In the genomic region with DNA sequence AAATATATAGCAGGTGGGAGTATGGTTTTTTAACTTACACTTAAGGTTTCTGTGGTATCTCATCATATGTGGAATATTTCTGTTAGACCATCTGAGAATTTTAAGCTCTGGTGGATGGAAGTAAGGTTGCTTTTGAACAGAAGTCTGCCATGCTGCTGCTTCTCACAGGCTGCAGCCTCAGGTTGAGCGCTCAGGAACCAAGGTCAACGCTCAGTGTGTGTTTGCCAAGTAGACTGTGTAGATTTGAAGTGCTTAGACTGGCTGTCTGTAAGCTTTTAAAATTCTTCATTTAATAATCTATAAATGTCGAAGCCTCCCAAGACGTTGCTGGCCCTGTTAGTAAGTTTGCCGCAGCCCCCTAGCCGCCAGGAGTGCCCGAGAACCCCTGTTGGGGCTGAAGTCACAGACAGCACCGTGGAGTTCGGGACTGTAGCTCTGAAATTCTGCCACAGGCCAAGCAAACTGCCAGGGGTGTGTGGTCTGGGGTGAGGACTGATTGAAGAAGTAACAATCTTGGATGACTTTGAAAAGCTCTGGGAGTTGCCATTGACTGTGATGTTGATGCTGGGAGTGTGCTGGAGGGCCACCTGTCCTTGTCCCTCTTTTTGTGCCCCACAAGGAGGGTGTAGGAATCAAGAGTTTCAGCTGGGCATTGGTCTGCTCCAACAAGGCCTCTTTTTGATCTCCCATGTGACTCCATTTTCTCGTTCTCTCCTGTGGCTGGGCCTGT, we compare ENCODE assay signal across 1 cellular context.
TF ChIP-seq lines count a peak whose summit lies in the region.

No MANE protein-coding gene starts in this region.

TF ChIP-seq in WTC11, 78 proteins besides CTCF, POLR2A, EP300 and RAD21 (continued from another document):
- TF ChIP-seq, protein P1, sequence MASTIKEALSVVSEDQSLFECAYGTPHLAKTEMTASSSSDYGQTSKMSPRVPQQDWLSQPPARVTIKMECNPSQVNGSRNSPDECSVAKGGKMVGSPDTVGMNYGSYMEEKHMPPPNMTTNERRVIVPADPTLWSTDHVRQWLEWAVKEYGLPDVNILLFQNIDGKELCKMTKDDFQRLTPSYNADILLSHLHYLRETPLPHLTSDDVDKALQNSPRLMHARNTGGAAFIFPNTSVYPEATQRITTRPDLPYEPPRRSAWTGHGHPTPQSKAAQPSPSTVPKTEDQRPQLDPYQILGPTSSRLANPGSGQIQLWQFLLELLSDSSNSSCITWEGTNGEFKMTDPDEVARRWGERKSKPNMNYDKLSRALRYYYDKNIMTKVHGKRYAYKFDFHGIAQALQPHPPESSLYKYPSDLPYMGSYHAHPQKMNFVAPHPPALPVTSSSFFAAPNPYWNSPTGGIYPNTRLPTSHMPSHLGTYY (CRISPR knock-in tag; IDR thresholded peaks at IDR 0.05): no peak
- TF ChIP-seq, protein P2, sequence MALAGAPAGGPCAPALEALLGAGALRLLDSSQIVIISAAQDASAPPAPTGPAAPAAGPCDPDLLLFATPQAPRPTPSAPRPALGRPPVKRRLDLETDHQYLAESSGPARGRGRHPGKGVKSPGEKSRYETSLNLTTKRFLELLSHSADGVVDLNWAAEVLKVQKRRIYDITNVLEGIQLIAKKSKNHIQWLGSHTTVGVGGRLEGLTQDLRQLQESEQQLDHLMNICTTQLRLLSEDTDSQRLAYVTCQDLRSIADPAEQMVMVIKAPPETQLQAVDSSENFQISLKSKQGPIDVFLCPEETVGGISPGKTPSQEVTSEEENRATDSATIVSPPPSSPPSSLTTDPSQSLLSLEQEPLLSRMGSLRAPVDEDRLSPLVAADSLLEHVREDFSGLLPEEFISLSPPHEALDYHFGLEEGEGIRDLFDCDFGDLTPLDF (CRISPR knock-in tag; IDR thresholded peaks at IDR 0.05): no peak
- no peak for TF ChIP-seq ZNF232 (CRISPR knock-in tag; IDR thresholded peaks at IDR 0.05)
- no peak for TF ChIP-seq FOXP1 (CRISPR knock-in tag; IDR thresholded peaks at IDR 0.05; ENCODE audit: borderline replicate concordance)
- TF ChIP-seq, protein P3, sequence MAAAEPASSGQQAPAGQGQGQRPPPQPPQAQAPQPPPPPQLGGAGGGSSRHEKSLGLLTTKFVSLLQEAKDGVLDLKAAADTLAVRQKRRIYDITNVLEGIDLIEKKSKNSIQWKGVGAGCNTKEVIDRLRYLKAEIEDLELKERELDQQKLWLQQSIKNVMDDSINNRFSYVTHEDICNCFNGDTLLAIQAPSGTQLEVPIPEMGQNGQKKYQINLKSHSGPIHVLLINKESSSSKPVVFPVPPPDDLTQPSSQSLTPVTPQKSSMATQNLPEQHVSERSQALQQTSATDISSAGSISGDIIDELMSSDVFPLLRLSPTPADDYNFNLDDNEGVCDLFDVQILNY (CRISPR knock-in tag; IDR thresholded peaks at IDR 0.05): no peak
- no peak for TF ChIP-seq ZNF671 (CRISPR knock-in tag; IDR thresholded peaks at IDR 0.05)
- TF ChIP-seq, protein P4, sequence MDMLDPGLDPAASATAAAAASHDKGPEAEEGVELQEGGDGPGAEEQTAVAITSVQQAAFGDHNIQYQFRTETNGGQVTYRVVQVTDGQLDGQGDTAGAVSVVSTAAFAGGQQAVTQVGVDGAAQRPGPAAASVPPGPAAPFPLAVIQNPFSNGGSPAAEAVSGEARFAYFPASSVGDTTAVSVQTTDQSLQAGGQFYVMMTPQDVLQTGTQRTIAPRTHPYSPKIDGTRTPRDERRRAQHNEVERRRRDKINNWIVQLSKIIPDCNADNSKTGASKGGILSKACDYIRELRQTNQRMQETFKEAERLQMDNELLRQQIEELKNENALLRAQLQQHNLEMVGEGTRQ (CRISPR knock-in tag; IDR thresholded peaks at IDR 0.05): no peak
- no peak for TF ChIP-seq NFYB (CRISPR knock-in tag; conservative IDR thresholded peaks at IDR 0.05; ENCODE audit: low read depth)
- TF ChIP-seq, protein P5, sequence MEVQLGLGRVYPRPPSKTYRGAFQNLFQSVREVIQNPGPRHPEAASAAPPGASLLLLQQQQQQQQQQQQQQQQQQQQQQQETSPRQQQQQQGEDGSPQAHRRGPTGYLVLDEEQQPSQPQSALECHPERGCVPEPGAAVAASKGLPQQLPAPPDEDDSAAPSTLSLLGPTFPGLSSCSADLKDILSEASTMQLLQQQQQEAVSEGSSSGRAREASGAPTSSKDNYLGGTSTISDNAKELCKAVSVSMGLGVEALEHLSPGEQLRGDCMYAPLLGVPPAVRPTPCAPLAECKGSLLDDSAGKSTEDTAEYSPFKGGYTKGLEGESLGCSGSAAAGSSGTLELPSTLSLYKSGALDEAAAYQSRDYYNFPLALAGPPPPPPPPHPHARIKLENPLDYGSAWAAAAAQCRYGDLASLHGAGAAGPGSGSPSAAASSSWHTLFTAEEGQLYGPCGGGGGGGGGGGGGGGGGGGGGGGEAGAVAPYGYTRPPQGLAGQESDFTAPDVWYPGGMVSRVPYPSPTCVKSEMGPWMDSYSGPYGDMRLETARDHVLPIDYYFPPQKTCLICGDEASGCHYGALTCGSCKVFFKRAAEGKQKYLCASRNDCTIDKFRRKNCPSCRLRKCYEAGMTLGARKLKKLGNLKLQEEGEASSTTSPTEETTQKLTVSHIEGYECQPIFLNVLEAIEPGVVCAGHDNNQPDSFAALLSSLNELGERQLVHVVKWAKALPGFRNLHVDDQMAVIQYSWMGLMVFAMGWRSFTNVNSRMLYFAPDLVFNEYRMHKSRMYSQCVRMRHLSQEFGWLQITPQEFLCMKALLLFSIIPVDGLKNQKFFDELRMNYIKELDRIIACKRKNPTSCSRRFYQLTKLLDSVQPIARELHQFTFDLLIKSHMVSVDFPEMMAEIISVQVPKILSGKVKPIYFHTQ (CRISPR knock-in tag; IDR thresholded peaks at IDR 0.05): no peak
- TF ChIP-seq ZNF317 (CRISPR knock-in tag; IDR thresholded peaks at IDR 0.05; ENCODE audit: borderline replicate concordance, low read depth): no peak
- TF ChIP-seq, protein P6, sequence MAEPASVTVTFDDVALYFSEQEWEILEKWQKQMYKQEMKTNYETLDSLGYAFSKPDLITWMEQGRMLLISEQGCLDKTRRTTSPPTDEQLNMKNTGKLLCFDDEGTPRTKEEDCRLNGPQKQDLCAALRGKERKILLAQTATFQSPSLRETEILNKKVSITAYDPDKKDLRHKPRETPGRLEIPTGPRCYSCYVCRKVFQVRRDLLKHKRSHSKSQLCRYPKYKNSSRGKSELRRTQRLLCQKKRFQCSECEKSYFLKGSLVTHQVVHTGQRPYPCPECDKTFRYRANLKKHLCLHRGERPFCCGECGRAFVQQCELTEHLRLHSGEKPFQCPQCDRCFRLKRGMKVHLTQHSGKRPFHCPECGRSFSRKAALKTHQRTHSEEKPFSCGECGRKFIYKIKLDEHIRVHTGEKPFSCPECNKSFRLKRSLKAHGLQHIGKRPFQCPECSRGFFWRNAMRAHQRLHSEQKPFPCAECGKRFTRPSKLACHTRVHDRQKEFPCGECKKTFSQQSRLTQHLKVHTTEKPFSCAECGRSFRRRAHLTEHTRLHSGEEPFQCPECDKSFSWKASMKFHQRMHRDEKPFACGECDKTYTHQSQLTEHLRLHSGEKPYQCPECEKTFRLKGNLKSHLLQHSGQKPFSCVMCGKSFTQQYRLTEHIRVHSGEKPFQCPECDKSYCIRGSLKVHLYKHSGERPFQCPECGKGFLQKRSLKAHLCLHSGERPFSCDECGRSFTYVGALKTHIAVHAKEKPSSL (CRISPR knock-in tag; conservative IDR thresholded peaks at IDR 0.05): no peak
- TF ChIP-seq JAZF1 (CRISPR knock-in tag; IDR thresholded peaks at IDR 0.05): no peak
